ENCODE assay signal across 1 cellular context in genomic region chr22:19975707-19976035, GRCh38.
TF ChIP-seq lines count a peak whose summit lies in the region.

No MANE protein-coding gene starts in this region.

TF ChIP-seq in K562, 482 proteins besides CTCF, POLR2A, EP300 and RAD21:
- TF ChIP-seq KDM5B (IDR thresholded peaks at IDR 0.05; ENCODE audit: insufficient replicate concordance, low read depth, low read length) (no peak), ZHX1 (conservative IDR thresholded peaks at IDR 0.05; ENCODE audit: low read length) (peak; percentile 53; the same call in 1 of the 2 replicates), TCF15 (CRISPR knock-in tag; IDR thresholded peaks at IDR 0.05) (peak; percentile 63), POLR2G (IDR thresholded peaks at IDR 0.05; ENCODE audit: low read depth, low read length) (peak; percentile 8; the same call in 1 of the 2 replicates), HDGF (IDR thresholded peaks at IDR 0.05) (no peak), NR4A1 (CRISPR knock-in tag; IDR thresholded peaks at IDR 0.05) (no peak), NR4A1 (tag; IDR thresholded peaks at IDR 0.05) (no peak), JUND (IDR thresholded peaks at IDR 0.05; ENCODE audit: borderline replicate concordance, low read depth, low read length) (no peak), JUND (tag; IDR thresholded peaks at IDR 0.05; ENCODE audit: borderline replicate concordance, low read depth, low read length) (no peak), ETV6 (IDR thresholded peaks at IDR 0.05; ENCODE audit: borderline replicate concordance in 1 of 2, low read depth in 2 of 2, low read length in 1 of 2) (0 out of 4 replicates have a peak, but pooled peaks of 1 of the 2 experiments have one; percentile 6), ETV6 (CRISPR knock-in tag; IDR thresholded peaks at IDR 0.05; ENCODE audit: borderline replicate concordance) (no peak), MLX (CRISPR knock-in tag; conservative IDR thresholded peaks at IDR 0.05) (0 out of 4 replicates have a peak, but pooled peaks of 1 of the 2 experiments have one; percentile 8), ZNF586 (CRISPR knock-in tag; conservative IDR thresholded peaks at IDR 0.05) (peak; percentile 33; the same call in 1 of the 2 replicates), RREB1 (CRISPR knock-in tag; IDR thresholded peaks at IDR 0.05) (no peak), OTX1 (CRISPR knock-in tag; IDR thresholded peaks at IDR 0.05) (0 out of 2 replicates have a peak, but pooled peaks have one; percentile 0), RB1 (IDR thresholded peaks at IDR 0.05; ENCODE audit: low read depth) (0 out of 2 replicates have a peak, but pooled peaks have one; percentile 3), MTA2 (IDR thresholded peaks at IDR 0.05; ENCODE audit: low read depth) (no peak), ETS2 (tag; IDR thresholded peaks at IDR 0.05; ENCODE audit: borderline replicate concordance, poor library complexity, severe bottlenecking) (no peak), TAF9B (IDR thresholded peaks at IDR 0.05; ENCODE audit: partially characterized antibody) (no peak), MLLT1 (IDR thresholded peaks at IDR 0.05) (no peak), PHB (CRISPR knock-in tag; IDR thresholded peaks at IDR 0.05) (0 out of 2 replicates have a peak, but pooled peaks have one; percentile 6), MTF1 (CRISPR knock-in tag; IDR thresholded peaks at IDR 0.05; ENCODE audit: borderline replicate concordance) (0 out of 2 replicates have a peak, but pooled peaks have one; percentile 59), ZNF184 (CRISPR knock-in tag; IDR thresholded peaks at IDR 0.05) (no peak), AFF4 (CRISPR knock-in tag; IDR thresholded peaks at IDR 0.05) (no peak), SUPT5H (IDR thresholded peaks at IDR 0.05) (no peak)
